1 cellular context compared by ENCODE assay signal in the genomic region with DNA sequence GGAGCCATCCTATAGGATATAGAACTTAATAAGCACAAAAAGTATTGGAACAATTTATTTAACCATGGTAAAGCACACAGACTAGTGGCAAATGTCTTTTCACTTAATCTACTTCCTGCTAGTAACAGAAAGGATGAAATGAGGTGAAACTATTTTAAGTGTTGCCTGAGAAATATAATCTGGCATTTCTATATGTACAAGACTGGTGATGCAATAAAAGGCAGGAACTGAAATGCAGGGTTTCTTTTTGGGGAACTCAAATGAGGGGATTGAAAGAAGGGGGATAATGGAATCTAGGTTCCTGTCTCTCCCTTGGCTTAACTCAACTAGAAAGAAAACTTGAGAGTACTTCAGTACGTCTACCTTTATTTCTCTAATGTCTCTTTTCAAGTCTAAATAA.
TF ChIP-seq lines count a peak whose summit lies in the region.

No MANE protein-coding gene starts in this region.

TF ChIP-seq in GM23338, 12 proteins besides CTCF, POLR2A, EP300 and RAD21 (continued from another document):
- TF ChIP-seq, protein P1, sequence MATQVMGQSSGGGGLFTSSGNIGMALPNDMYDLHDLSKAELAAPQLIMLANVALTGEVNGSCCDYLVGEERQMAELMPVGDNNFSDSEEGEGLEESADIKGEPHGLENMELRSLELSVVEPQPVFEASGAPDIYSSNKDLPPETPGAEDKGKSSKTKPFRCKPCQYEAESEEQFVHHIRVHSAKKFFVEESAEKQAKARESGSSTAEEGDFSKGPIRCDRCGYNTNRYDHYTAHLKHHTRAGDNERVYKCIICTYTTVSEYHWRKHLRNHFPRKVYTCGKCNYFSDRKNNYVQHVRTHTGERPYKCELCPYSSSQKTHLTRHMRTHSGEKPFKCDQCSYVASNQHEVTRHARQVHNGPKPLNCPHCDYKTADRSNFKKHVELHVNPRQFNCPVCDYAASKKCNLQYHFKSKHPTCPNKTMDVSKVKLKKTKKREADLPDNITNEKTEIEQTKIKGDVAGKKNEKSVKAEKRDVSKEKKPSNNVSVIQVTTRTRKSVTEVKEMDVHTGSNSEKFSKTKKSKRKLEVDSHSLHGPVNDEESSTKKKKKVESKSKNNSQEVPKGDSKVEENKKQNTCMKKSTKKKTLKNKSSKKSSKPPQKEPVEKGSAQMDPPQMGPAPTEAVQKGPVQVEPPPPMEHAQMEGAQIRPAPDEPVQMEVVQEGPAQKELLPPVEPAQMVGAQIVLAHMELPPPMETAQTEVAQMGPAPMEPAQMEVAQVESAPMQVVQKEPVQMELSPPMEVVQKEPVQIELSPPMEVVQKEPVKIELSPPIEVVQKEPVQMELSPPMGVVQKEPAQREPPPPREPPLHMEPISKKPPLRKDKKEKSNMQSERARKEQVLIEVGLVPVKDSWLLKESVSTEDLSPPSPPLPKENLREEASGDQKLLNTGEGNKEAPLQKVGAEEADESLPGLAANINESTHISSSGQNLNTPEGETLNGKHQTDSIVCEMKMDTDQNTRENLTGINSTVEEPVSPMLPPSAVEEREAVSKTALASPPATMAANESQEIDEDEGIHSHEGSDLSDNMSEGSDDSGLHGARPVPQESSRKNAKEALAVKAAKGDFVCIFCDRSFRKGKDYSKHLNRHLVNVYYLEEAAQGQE (IDR thresholded peaks at IDR 0.05; ENCODE audit: unreplicated experiment) = no peak
TF ChIP-seq in GM23338: peak in this region for 0.
